ENCODE assay signal across 8 cellular contexts in the genomic region with DNA sequence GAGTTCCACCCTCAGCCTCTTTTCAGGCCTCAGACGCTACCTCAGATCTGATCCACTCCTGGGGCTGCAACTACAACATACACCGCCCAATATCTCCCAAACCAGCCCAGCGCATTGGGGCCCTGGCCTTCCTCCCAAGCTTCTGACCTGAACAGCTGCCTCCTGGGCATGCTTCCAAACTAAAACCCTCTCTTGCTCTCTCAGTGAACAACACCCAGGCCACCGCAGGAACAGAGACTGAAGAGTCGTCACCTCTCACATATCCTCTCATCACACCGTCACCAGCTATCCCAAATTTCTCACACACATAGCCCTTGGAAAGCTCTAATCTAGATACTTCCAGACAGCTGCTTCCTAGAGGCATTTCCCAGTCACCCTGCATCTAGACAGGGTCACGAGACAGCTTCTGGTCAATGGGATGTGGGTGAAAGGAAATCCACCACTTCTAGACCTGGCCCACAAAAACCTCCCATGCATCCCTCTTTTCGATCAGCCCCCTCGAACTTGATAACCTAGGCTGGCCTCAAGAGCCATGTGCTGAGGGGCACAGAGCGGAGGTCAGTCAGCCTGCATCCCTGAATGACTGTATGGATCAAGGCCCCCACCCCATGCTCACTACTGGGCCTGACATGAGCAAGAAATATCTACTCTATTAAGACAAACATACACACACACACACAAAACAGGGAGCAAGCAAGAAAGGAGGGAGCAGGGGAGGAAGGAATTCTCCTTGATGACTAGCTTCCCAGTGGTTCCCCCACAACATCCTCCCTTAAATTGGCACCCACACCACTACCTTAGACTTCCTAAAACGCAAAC. TPM values are rescaled to one million over a fixed set of nuclear protein-coding genes. Genes with fewer than 3 reads are reported as not detected.
DNase-seq lines count a peak whose midpoint lies in the region; ATAC-seq, FAIRE-seq and TF ChIP-seq lines count a peak whose summit lies in the region.

No MANE protein-coding gene starts in this region.

- POLR2A ChIA-PET in PC-9 (lab: Charles Lee; ENCODE audit: unreplicated experiment), result interaction anchor here (0.5 kb wide), 1 partner anchor 256 kb away, joined by 7 read pairs; no protein-coding TSS in a partner anchor

- H3K4me2 ChIP-seq in PC-9, result peak overlapping the region; percentile 91

- H3K27me3 ChIP-seq in GM06990 (replicated peaks; ENCODE audit: control insufficient read depth, insufficient read depth, low read length) (no peaks in the 10 kb centered on the region), PC-9 (ENCODE audit: insufficient read depth, low read depth) (no peaks in the 10 kb centered on the region), esophagus squamous epithelium (no peaks in the 10 kb centered on the region)

- no peaks in the 10 kb centered on the region for H4K20me1 ChIP-seq in PC-9 (ENCODE audit: insufficient read depth)

- H3K9me3 ChIP-seq in PC-9 (ENCODE audit: insufficient read depth, low read depth) (0 out of 2 replicates have a peak, but pooled peaks cover 2% of the 10 kb centered on the region), esophagus squamous epithelium (no peaks in the 10 kb centered on the region)

- TF ChIP-seq CTCF in GM06990 (IDR thresholded peaks at IDR 0.05; ENCODE audit: insufficient read depth, low read length, poor library complexity, severe bottlenecking) (no peak), PC-9 (conservative IDR thresholded peaks at IDR 0.05) (no peak), esophagus squamous epithelium (IDR thresholded peaks at IDR 0.05) (no peak)

- peaks cover 37% of the 10 kb centered on the region for H3K4me1 ChIP-seq in PC-9 (replicated peaks; ENCODE audit: insufficient read depth)
- H3K4me1 ChIP-seq in esophagus squamous epithelium, result peaks cover 27 to 48% (median 29%) of the 10 kb centered on the region in 3 donors

- ATAC-seq in HG03378 (IDR thresholded peaks at IDR 0.05; ENCODE audit: unreplicated experiment) (no peak), HG03439 (IDR thresholded peaks at IDR 0.05; ENCODE audit: unreplicated experiment) (no peak), GM19351 (IDR thresholded peaks at IDR 0.05; ENCODE audit: unreplicated experiment) (no peak)

- FAIRE-seq in GM12891 (lab: Jason Lieb, UNC), result no peak

- CTCF ChIA-PET in PC-9 (lab: Charles Lee), result no interaction called here

- H3K9me2 ChIP-seq in PC-9 (ENCODE audit: insufficient read depth), result no peaks in the 10 kb centered on the region

- 70 to 80% methylated on average over 11 of the region's 11 CpGs for WGBS in esophagus squamous epithelium, 2 donors

- H3K27ac ChIP-seq in PC-9, result no peak overlapping the region
- peak overlapping the region; percentile 19 to 96 (median 92) for H3K27ac ChIP-seq in esophagus squamous epithelium

- TF ChIP-seq POLR2A in esophagus squamous epithelium (IDR thresholded peaks at IDR 0.05), result no peak
- no peak for TF ChIP-seq POLR2A in GM12891 (IDR thresholded peaks at IDR 0.05; ENCODE audit: low read depth, low read length)

- intact Hi-C loops in PC-9 (cut with micrococcal nuclease; ENCODE audit: unreplicated experiment) (loop anchor here (10.0 kb wide), 1 partner anchor 254 kb away; no protein-coding TSS in a partner anchor), esophagus squamous epithelium (cut with DNase I) (no loop called here)

- H3K36me3 ChIP-seq in GM06990 (ENCODE audit: control insufficient read depth, insufficient read depth, low read length) (no peaks in the 10 kb centered on the region), PC-9 (ENCODE audit: low read depth) (no peaks in the 10 kb centered on the region), esophagus squamous epithelium (peaks cover 0 to 17% (median 0%) of the 10 kb centered on the region in 3 donors)

- TSS peak; percentile 26 for BruUV-seq in PC-9 (replicated peaks; lab: Mats Ljungman, UMichigan)

- H3F3A ChIP-seq in PC-9 (ENCODE audit: insufficient read depth, low read depth), result peaks cover 8% of the 10 kb centered on the region; the same call in 1 of the 2 replicates

- H3K79me2 ChIP-seq in PC-9 (ENCODE audit: low read depth), result peaks cover 12% of the 10 kb centered on the region

- no peak for DNase-seq in GM06990 (ENCODE audit: extremely low read depth, insufficient read length)
- DNase-seq in PC-9, result no peak
- DNase-seq in esophagus squamous epithelium (lab: John Stamatoyannopoulos, UW), result no peak
- peak; percentile 7 for DNase-seq in putamen (ENCODE audit: low spot score)
- DNase-seq in GM12891 (ENCODE audit: insufficient read length, low spot score), result no peak

- no peak overlapping the region for H2AFZ ChIP-seq in PC-9

- H3K4me3 ChIP-seq in GM06990 (replicated peaks; ENCODE audit: low read depth, low read length), result peak overlapping the region; percentile 77
- 0 out of 2 replicates have a peak overlapping the region, but pooled peaks have one; percentile 87 for H3K4me3 ChIP-seq in PC-9
- H3K4me3 ChIP-seq in esophagus squamous epithelium, result peak overlapping the region in 2 of 4 donors; percentile 84 to 93

TF ChIP-seq in GM12891, 5 proteins besides CTCF, POLR2A, EP300 and RAD21:
- TF ChIP-seq SPI1 (IDR thresholded peaks at IDR 0.05; ENCODE audit: low read depth, low read length), result no peak
- TF ChIP-seq POLR2AphosphoS5 (IDR thresholded peaks at IDR 0.05; ENCODE audit: low read depth, low read length), result no peak
- TF ChIP-seq PAX5 (IDR thresholded peaks at IDR 0.05; ENCODE audit: insufficient read depth, low read length, severe bottlenecking), result no peak
- TF ChIP-seq TAF1 (IDR thresholded peaks at IDR 0.05; ENCODE audit: low read depth, low read length), result no peak
- no peak for TF ChIP-seq POU2F2 (IDR thresholded peaks at IDR 0.05; ENCODE audit: low read depth, low read length)

RNA-seq across cellular contexts. Expression of gene PARP12, which starts 1.8 kb away (rescaled TPM):
- 32.4 and 37.7 TPM in 2 replicates for total RNA-seq in PC-9 (2021)
- total RNA-seq in esophagus squamous epithelium, result 10 to 100 TPM; 17.0 to 28.6 (median 22.1) TPM
- polyA plus RNA-seq in GM12891 (2012; ENCODE audit: low read depth, missing spikeins), result 9.0 TPM
